In the genomic region with DNA sequence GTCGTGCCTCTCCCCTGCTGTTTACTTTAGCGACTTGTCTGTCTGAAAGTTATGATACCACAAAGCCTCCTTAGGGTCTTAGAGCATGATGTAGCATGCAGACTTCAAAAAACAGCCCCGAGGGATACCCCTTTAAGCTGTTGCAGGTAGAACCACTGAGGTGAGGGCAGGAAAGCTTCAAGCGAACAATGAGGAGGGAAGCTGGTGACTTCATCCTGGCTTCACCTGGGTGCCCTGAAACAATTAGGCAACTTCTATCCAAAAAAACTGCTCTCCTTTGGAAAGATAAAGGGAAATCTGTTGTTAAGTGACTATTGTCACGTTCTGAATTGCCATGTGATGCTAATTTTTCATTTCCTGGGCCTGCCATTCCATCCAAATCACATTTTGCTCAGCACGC, we compare ENCODE assay signal across 14 cellular contexts.
A peak's percentile ranks its signal among the peaks of the same experiment; 100 is the strongest.
DNase-seq lines count a peak whose midpoint lies in the region; ATAC-seq and TF ChIP-seq lines count a peak whose summit lies in the region.
"Had no signal": no experiment of that assay in that cellular context is flagged by ENCODE, and none has a peak within 500 bp of the region (broad histone marks: within the 10 kb centered on the region; RNA-seq: fewer than 3 reads in every experiment).

No MANE protein-coding gene starts in this region.

- H3K4me3 ChIP-seq in GM23338 (no peak overlapping the region), OCI-LY3 (ENCODE audit: low read length) (no peak overlapping the region)

- TF ChIP-seq CTCF in GM23338 (conservative IDR thresholded peaks at IDR 0.05; ENCODE audit: low read depth in 2 of 2): no peak
- no peak for TF ChIP-seq CTCF in OCI-LY3 (IDR thresholded peaks at IDR 0.05; ENCODE audit: low read depth, low read length)

- H3F3A ChIP-seq in GM23338 (replicated peaks; ENCODE audit: low read depth): no peaks in the 10 kb centered on the region

- H3K9me3 ChIP-seq in OCI-LY3 (ENCODE audit: insufficient read depth, low read length): no peaks in the 10 kb centered on the region

- H3K9me3 Mint-ChIP-seq in GM23338: peaks cover 8% of the 10 kb centered on the region; the same call in 2 of the 3 replicates

- ATAC-seq in GM23338 (peak; percentile 69), GM19452 (IDR thresholded peaks at IDR 0.05; ENCODE audit: unreplicated experiment) (no peak), GM21619 (IDR thresholded peaks at IDR 0.05; ENCODE audit: unreplicated experiment) (no peak)
- ATAC-seq: PC-3 had no signal

- H3K4me3 Mint-ChIP-seq in GM23338: no peak overlapping the region
- H3K4me3 Mint-ChIP-seq: CD4-positive, CD25-positive, alpha-beta regulatory T cell; IgD-negative memory B cell had no signal

- H2AFZ ChIP-seq in GM23338 (peak overlapping the region; percentile 2; the same call in 1 of the 2 replicates), OCI-LY3 (ENCODE audit: low read depth, low read length) (0 out of 2 replicates have a peak overlapping the region, but pooled peaks have one; percentile 2)

- peaks cover 12% of the 10 kb centered on the region for H3K27me3 Mint-ChIP-seq in GM23338 (ENCODE audit: insufficient read depth, low read depth, poor library complexity)
- H3K27me3 Mint-ChIP-seq: CD4-positive, CD25-positive, alpha-beta regulatory T cell had no signal

- H3K4me2 ChIP-seq in GM23338 (0 out of 2 replicates have a peak overlapping the region, but pooled peaks have one; percentile 18), OCI-LY3 (ENCODE audit: low read length) (peak overlapping the region; percentile 23)

- H3K27ac ChIP-seq in GM23338 (ENCODE audit: low read depth): no peak overlapping the region
- H3K27ac ChIP-seq in OCI-LY3 (ENCODE audit: low read length): no peak overlapping the region

- no peak overlapping the region for H3K9ac ChIP-seq in OCI-LY3 (ENCODE audit: low read length)

- H3K36me3 Mint-ChIP-seq in GM23338 (ENCODE audit: low read depth): peaks cover 7% of the 10 kb centered on the region; the same call in 2 of the 3 replicates
- H3K36me3 Mint-ChIP-seq: CD4-positive, CD25-positive, alpha-beta regulatory T cell had no signal

- peaks cover 36% of the 10 kb centered on the region for H3K4me1 ChIP-seq in GM23338 (ENCODE audit: insufficient read depth)
- peaks cover 9% of the 10 kb centered on the region; the same call in 1 of the 2 replicates for H3K4me1 ChIP-seq in OCI-LY3 (ENCODE audit: low read length)

- H3K27ac Mint-ChIP-seq in GM23338: peak overlapping the region; percentile 46; the same call in 1 of the 2 replicates
- H3K27ac Mint-ChIP-seq: IgD-negative memory B cell had no signal

- H3K4me1 Mint-ChIP-seq in GM23338: peaks cover 44% of the 10 kb centered on the region
- H3K4me1 Mint-ChIP-seq: CD4-positive, CD25-positive, alpha-beta regulatory T cell had no signal

- H3K9me2 ChIP-seq in GM23338 (ENCODE audit: insufficient read depth): no peaks in the 10 kb centered on the region

- H3K36me3 ChIP-seq in GM23338 (ENCODE audit: insufficient read depth) (no peaks in the 10 kb centered on the region), OCI-LY3 (replicated peaks; ENCODE audit: low read depth, low read length) (no peaks in the 10 kb centered on the region)

- H3K79me2 ChIP-seq in GM23338 (replicated peaks; ENCODE audit: insufficient read depth) (no peaks in the 10 kb centered on the region), OCI-LY3 (ENCODE audit: low read length) (no peaks in the 10 kb centered on the region)

- H3K27me3 ChIP-seq in GM23338 (ENCODE audit: insufficient read depth) (no peaks in the 10 kb centered on the region), OCI-LY3 (ENCODE audit: low read depth, low read length) (no peaks in the 10 kb centered on the region)

- DNase-seq in GM23338 (ENCODE audit: low spot score): peak; percentile 36
- DNase-seq in NCI-H146 treated with DMSO at 0.1 percent for 48 hours (lab: John Stamatoyannopoulos, UW; ENCODE audit: unreplicated experiment): peak; percentile 73
- peak; percentile 41 for DNase-seq in iPS-NIHi7 (ENCODE audit: extremely low spot score)
- DNase-seq in ureter (ENCODE audit: low spot score): no peak
- DNase-seq in stimulated activated CD4-positive, alpha-beta T cell treated with anti-CD3 and anti-CD28 coated beads, Interleukin-12 subunit alpha, Interleukin-12 subunit beta, amount 100 ng/mL, for 4 hours: no peak
- DNase-seq: CD4-positive, CD25-positive, alpha-beta regulatory T cell; NCI-H187 treated with DMSO at 0.1 percent for 48 hours; NCI-H226; NCI-H748 treated with DMSO at 0.1 percent for 48 hours; PC-3 had no signal

- H4K20me1 ChIP-seq in GM23338 (replicated peaks; ENCODE audit: insufficient read depth): no peaks in the 10 kb centered on the region
- H4K20me1 ChIP-seq in OCI-LY3 (ENCODE audit: insufficient read depth, low read length): no peaks in the 10 kb centered on the region

TF ChIP-seq in GM23338, 12 proteins besides CTCF, POLR2A, EP300 and RAD21 (continues in another document):
- TF ChIP-seq, protein P1, sequence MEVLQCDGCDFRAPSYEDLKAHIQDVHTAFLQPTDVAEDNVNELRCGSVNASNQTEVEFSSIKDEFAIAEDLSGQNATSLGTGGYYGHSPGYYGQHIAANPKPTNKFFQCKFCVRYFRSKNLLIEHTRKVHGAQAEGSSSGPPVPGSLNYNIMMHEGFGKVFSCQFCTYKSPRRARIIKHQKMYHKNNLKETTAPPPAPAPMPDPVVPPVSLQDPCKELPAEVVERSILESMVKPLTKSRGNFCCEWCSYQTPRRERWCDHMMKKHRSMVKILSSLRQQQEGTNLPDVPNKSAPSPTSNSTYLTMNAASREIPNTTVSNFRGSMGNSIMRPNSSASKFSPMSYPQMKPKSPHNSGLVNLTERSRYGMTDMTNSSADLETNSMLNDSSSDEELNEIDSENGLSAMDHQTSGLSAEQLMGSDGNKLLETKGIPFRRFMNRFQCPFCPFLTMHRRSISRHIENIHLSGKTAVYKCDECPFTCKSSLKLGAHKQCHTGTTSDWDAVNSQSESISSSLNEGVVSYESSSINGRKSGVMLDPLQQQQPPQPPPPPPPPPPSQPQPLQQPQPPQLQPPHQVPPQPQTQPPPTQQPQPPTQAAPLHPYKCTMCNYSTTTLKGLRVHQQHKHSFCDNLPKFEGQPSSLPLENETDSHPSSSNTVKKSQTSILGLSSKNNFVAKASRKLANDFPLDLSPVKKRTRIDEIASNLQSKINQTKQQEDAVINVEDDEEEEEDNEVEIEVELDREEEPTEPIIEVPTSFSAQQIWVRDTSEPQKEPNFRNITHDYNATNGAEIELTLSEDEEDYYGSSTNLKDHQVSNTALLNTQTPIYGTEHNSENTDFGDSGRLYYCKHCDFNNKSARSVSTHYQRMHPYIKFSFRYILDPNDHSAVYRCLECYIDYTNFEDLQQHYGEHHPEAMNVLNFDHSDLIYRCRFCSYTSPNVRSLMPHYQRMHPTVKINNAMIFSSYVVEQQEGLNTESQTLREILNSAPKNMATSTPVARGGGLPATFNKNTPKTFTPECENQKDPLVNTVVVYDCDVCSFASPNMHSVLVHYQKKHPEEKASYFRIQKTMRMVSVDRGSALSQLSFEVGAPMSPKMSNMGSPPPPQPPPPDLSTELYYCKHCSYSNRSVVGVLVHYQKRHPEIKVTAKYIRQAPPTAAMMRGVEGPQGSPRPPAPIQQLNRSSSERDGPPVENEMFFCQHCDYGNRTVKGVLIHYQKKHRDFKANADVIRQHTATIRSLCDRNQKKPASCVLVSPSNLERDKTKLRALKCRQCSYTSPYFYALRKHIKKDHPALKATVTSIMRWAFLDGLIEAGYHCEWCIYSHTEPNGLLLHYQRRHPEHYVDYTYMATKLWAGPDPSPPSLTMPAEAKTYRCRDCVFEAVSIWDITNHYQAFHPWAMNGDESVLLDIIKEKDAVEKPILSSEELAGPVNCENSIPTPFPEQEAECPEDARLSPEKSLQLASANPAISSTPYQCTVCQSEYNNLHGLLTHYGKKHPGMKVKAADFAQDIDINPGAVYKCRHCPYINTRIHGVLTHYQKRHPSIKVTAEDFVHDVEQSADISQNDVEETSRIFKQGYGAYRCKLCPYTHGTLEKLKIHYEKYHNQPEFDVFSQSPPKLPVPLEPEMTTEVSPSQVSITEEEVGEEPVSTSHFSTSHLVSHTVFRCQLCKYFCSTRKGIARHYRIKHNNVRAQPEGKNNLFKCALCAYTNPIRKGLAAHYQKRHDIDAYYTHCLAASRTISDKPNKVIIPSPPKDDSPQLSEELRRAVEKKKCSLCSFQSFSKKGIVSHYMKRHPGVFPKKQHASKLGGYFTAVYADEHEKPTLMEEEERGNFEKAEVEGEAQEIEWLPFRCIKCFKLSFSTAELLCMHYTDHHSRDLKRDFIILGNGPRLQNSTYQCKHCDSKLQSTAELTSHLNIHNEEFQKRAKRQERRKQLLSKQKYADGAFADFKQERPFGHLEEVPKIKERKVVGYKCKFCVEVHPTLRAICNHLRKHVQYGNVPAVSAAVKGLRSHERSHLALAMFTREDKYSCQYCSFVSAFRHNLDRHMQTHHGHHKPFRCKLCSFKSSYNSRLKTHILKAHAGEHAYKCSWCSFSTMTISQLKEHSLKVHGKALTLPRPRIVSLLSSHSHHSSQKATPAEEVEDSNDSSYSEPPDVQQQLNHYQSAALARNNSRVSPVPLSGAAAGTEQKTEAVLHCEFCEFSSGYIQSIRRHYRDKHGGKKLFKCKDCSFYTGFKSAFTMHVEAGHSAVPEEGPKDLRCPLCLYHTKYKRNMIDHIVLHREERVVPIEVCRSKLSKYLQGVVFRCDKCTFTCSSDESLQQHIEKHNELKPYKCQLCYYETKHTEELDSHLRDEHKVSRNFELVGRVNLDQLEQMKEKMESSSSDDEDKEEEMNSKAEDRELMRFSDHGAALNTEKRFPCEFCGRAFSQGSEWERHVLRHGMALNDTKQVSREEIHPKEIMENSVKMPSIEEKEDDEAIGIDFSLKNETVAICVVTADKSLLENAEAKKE (CRISPR knock-in tag; IDR thresholded peaks at IDR 0.05): no peak
- TF ChIP-seq ZNF331 (CRISPR knock-in tag; IDR thresholded peaks at IDR 0.05; ENCODE audit: low read depth) (no peak), STAT1 (IDR thresholded peaks at IDR 0.05; ENCODE audit: unreplicated experiment) (no peak), EZH2 (IDR thresholded peaks at IDR 0.05; ENCODE audit: low read depth, unreplicated experiment) (no peak), EZH2phosphoT487 (IDR thresholded peaks at IDR 0.05; ENCODE audit: unreplicated experiment) (no peak), NANOG (IDR thresholded peaks at IDR 0.05; ENCODE audit: borderline replicate concordance) (no peak), JUNB (IDR thresholded peaks at IDR 0.05; ENCODE audit: unreplicated experiment) (no peak)

Comparison
In these comparisons a context has a peak if more than half of its experiments do, and no peak if none do; other contexts are left out.
1. DNase-seq: peak in GM23338 (single experiment), NCI-H146 treated with DMSO at 0.1 percent for 48 hours (single experiment) and iPS-NIHi7 (single experiment); none in ureter (single experiment) and stimulated activated CD4-positive, alpha-beta T cell treated with anti-CD3 and anti-CD28 coated beads, Interleukin-12 subunit alpha, Interleukin-12 subunit beta, amount 100 ng/mL, for 4 hours (single experiment).